Comparison of ENCODE assay signal across 11 cellular contexts in the genomic region with DNA sequence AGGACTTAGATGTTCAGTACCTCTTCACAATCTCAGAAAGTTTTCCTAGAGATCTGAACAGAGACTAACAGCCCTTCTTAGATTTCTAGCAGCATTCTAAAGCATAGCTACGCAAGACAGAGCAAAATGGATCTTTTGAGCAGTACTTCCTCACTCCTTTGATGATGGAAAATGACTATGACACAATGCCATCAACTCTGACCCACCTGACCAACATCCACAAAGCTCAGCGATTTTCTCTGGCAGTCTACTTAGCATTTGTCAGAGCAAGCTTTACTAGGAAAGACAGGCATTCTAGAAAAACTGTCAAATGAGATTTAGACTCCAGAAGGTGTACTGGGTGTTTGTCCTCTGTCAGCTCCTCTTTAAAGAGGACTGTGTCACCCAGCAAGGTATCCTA.
DNase-seq lines count a peak whose midpoint lies in the region; ATAC-seq and TF ChIP-seq lines count a peak whose summit lies in the region.
"Had no signal": no experiment of that assay in that cellular context is flagged by ENCODE, and none has a peak within 500 bp of the region (broad histone marks: within the 10 kb centered on the region; RNA-seq: fewer than 3 reads in every experiment).

No MANE protein-coding gene starts in this region.

- H3K36me3 ChIP-seq in A673 (ENCODE audit: insufficient read depth, low read length, poor library complexity, severe bottlenecking) = no peaks in the 10 kb centered on the region
- H3K36me3 ChIP-seq: breast epithelium had no signal

- no peak overlapping the region for H3K4me3 ChIP-seq in A673 (ENCODE audit: low read depth, low read length, poor library complexity, severe bottlenecking)
- H3K4me3 ChIP-seq: breast epithelium had no signal

- peaks cover 24% of the 10 kb centered on the region for H3K4me1 Mint-ChIP-seq in activated naive CD4-positive, alpha-beta T cell treated with anti-CD3 and anti-CD28 coated beads for 36 hours (ENCODE audit: low read depth)
- H3K4me1 Mint-ChIP-seq in T-helper 17 cell = peaks cover 19% of the 10 kb centered on the region
- peaks cover 15% of the 10 kb centered on the region for H3K4me1 Mint-ChIP-seq in stimulated activated effector memory CD8-positive, alpha-beta T cell treated with anti-CD3 and anti-CD28 coated beads, Interleukin-12 subunit alpha, Interleukin-12 subunit beta, amount 100 ng/mL, for 72 hours

- no peaks in the 10 kb centered on the region for H3K9me3 Mint-ChIP-seq in activated naive CD4-positive, alpha-beta T cell treated with anti-CD3 and anti-CD28 coated beads for 36 hours
- H3K9me3 Mint-ChIP-seq in stimulated activated effector memory CD8-positive, alpha-beta T cell treated with anti-CD3 and anti-CD28 coated beads, Interleukin-12 subunit alpha, Interleukin-12 subunit beta, amount 100 ng/mL, for 72 hours = no peaks in the 10 kb centered on the region

- peak overlapping the region; percentile 26 for H3K4me3 Mint-ChIP-seq in activated naive CD4-positive, alpha-beta T cell treated with anti-CD3 and anti-CD28 coated beads for 36 hours
- H3K4me3 Mint-ChIP-seq in T-helper 17 cell = peak overlapping the region; percentile 80
- peak overlapping the region; percentile 20 for H3K4me3 Mint-ChIP-seq in stimulated activated effector memory CD8-positive, alpha-beta T cell treated with anti-CD3 and anti-CD28 coated beads, Interleukin-12 subunit alpha, Interleukin-12 subunit beta, amount 100 ng/mL, for 72 hours

- CTCF ChIA-PET in activated naive CD4-positive, alpha-beta T cell treated with anti-CD3 and anti-CD28 coated beads for 36 hours (lab: Charles Lee) = no interaction called here
- CTCF ChIA-PET in A673 (lab: Charles Lee) = no interaction called here

- ATAC-seq in HG02571 (IDR thresholded peaks at IDR 0.05; ENCODE audit: unreplicated experiment) (peak; percentile 25), T-helper 17 cell (peak; percentile 67)
- ATAC-seq in stimulated activated effector memory CD8-positive, alpha-beta T cell treated with anti-CD3 and anti-CD28 coated beads, Interleukin-12 subunit alpha, Interleukin-12 subunit beta, amount 100 ng/mL, for 72 hours = peak; percentile 50

- peaks cover 3% of the 10 kb centered on the region for H3K4me1 ChIP-seq in A673 (ENCODE audit: insufficient read depth, low read length, poor library complexity, severe bottlenecking)
- H3K4me1 ChIP-seq: breast epithelium had no signal

- H3K27me3 Mint-ChIP-seq in activated naive CD4-positive, alpha-beta T cell treated with anti-CD3 and anti-CD28 coated beads for 36 hours (ENCODE audit: low read depth) = no peaks in the 10 kb centered on the region
- no peaks in the 10 kb centered on the region for H3K27me3 Mint-ChIP-seq in T-helper 17 cell

- POLR2A ChIA-PET in A673 (lab: Charles Lee; ENCODE audit: low non-redundant PET) = interaction anchor here (0.6 kb wide), 1 partner anchor 12 kb away, joined by 4 read pairs; no protein-coding TSS in a partner anchor

- H3K9me3 ChIP-seq in T-helper 17 cell (ENCODE audit: control insufficient read depth, low read length, poor library complexity, severe bottlenecking) (no peaks in the 10 kb centered on the region), A673 (ENCODE audit: low read depth, low read length, poor library complexity, severe bottlenecking) (no peaks in the 10 kb centered on the region)
- H3K9me3 ChIP-seq: breast epithelium had no signal

- no peak for DNase-seq in activated naive CD4-positive, alpha-beta T cell treated with anti-CD3 and anti-CD28 coated beads for 36 hours
- DNase-seq in activated naive CD4-positive, alpha-beta T cell treated with Interleukin-2 at 50 U/mL for 16 hours = no peak
- DNase-seq in T-helper 17 cell (no peak), GF-D8 (lab: John Stamatoyannopoulos, UW) (no peak), inferior parietal cortex (ENCODE audit: extremely low spot score) (no peak), A673 (ENCODE audit: low spot score) (no peak)
- DNase-seq in stimulated activated effector memory CD8-positive, alpha-beta T cell treated with anti-CD3 and anti-CD28 coated beads, Interleukin-12 subunit alpha, Interleukin-12 subunit beta, amount 100 ng/mL, for 72 hours (ENCODE audit: low spot score in 2 of 2) = no peak
- DNase-seq: NCI-H524; stimulated activated CD8-positive, alpha-beta memory T cell treated with anti-CD3 and anti-CD28 coated beads, Interleukin-4, amount 100 ng/mL, for 48 hours had no signal

- intact Hi-C loops in activated naive CD4-positive, alpha-beta T cell treated with anti-CD3 and anti-CD28 coated beads for 36 hours (cut with micrococcal nuclease) = loop anchor here (1.0 to 5.0 kb wide), 5 partner anchors 34 to 248 kb away; no protein-coding TSS in a partner anchor
- intact Hi-C loops in A673 (cut with micrococcal nuclease; ENCODE audit: unreplicated experiment) = no loop called here

- H3K27ac Mint-ChIP-seq in activated naive CD4-positive, alpha-beta T cell treated with anti-CD3 and anti-CD28 coated beads for 36 hours = peak overlapping the region; percentile 84
- H3K27ac Mint-ChIP-seq in T-helper 17 cell = peak overlapping the region; percentile 93
- H3K27ac Mint-ChIP-seq in stimulated activated effector memory CD8-positive, alpha-beta T cell treated with anti-CD3 and anti-CD28 coated beads, Interleukin-12 subunit alpha, Interleukin-12 subunit beta, amount 100 ng/mL, for 72 hours = peak overlapping the region; percentile 61

- no peaks in the 10 kb centered on the region for H3K27me3 ChIP-seq in A673 (replicated peaks; ENCODE audit: insufficient read depth, low read depth, low read length, poor library complexity)
- H3K27me3 ChIP-seq: breast epithelium had no signal

- no peak for TF ChIP-seq CTCF in A673 (conservative IDR thresholded peaks at IDR 0.05; ENCODE audit: low read depth, low read length)

- H3K27ac ChIP-seq in A673 (ENCODE audit: low read depth, low read length, poor library complexity, severe bottlenecking) = no peak overlapping the region

- BruUV-seq in A673 (replicated peaks; lab: Mats Ljungman, UMichigan) = no TSS peak

- H3K36me3 Mint-ChIP-seq in activated naive CD4-positive, alpha-beta T cell treated with anti-CD3 and anti-CD28 coated beads for 36 hours (ENCODE audit: low read depth) = no peaks in the 10 kb centered on the region
- no peaks in the 10 kb centered on the region for H3K36me3 Mint-ChIP-seq in T-helper 17 cell (ENCODE audit: low read depth)
- H3K36me3 Mint-ChIP-seq in stimulated activated effector memory CD8-positive, alpha-beta T cell treated with anti-CD3 and anti-CD28 coated beads, Interleukin-12 subunit alpha, Interleukin-12 subunit beta, amount 100 ng/mL, for 72 hours = no peaks in the 10 kb centered on the region

Comparison
In these comparisons a context has a peak if more than half of its experiments do, and no peak if none do; other contexts are left out.
1. H3K4me3 Mint-ChIP-seq: peak in every context shown above with its lines; median percentile 80 in T-helper 17 cell; 26 in activated naive CD4-positive, alpha-beta T cell treated with anti-CD3 and anti-CD28 coated beads for 36 hours; 20 in stimulated activated effector memory CD8-positive, alpha-beta T cell treated with anti-CD3 and anti-CD28 coated beads, Interleukin-12 subunit alpha, Interleukin-12 subunit beta, amount 100 ng/mL, for 72 hours.